9 cellular contexts compared by ENCODE assay signal in genomic region chr17:76753061-76753961, GRCh38. TPM values are rescaled to one million over a fixed set of nuclear protein-coding genes. Genes with fewer than 3 reads are reported as not detected.
DNase-seq lines count a peak whose midpoint lies in the region; ATAC-seq and TF ChIP-seq lines count a peak whose summit lies in the region.
"Had no signal": no experiment of that assay in that cellular context is flagged by ENCODE, and none has a peak within 500 bp of the region (broad histone marks: within the 10 kb centered on the region; RNA-seq: fewer than 3 reads in every experiment).

No MANE protein-coding gene starts in this region.

- no peaks in the 10 kb centered on the region for H3K27me3 ChIP-seq in DND-41 (ENCODE audit: insufficient read depth, low read length, poor library complexity)
- no peaks in the 10 kb centered on the region for H3K27me3 ChIP-seq in Peyer's patch
- H3K27me3 ChIP-seq in aorta (ENCODE audit: control insufficient read depth in 1 of 2, insufficient read depth in 2 of 2, low read length in 1 of 2): no peaks in the 10 kb centered on the region

- H3K27me3 Mint-ChIP-seq in activated naive CD8-positive, alpha-beta T cell treated with anti-CD3 and anti-CD28 coated beads for 36 hours: no peaks in the 10 kb centered on the region
- H3K27me3 Mint-ChIP-seq in natural killer cell (ENCODE audit: low read depth in 2 of 2): no peaks in the 10 kb centered on the region

- peak overlapping the region; percentile 59 for H3K4me2 ChIP-seq in DND-41 (ENCODE audit: insufficient read depth, low read length)

- peaks cover 1% of the 10 kb centered on the region for H3K9me3 Mint-ChIP-seq in activated naive CD8-positive, alpha-beta T cell treated with anti-CD3 and anti-CD28 coated beads for 36 hours
- H3K9me3 Mint-ChIP-seq in natural killer cell: no peaks in the 10 kb centered on the region

- peak overlapping the region; percentile 66 for H2AFZ ChIP-seq in DND-41 (ENCODE audit: low read depth, low read length)

- peak overlapping the region; percentile 34 for H3K9ac ChIP-seq in DND-41 (ENCODE audit: low read depth, low read length)

- TF ChIP-seq POLR2A in Peyer's patch (IDR thresholded peaks at IDR 0.05): no peak

- H3K36me3 Mint-ChIP-seq in activated naive CD8-positive, alpha-beta T cell treated with anti-CD3 and anti-CD28 coated beads for 36 hours: peaks cover 16% of the 10 kb centered on the region
- no peaks in the 10 kb centered on the region for H3K36me3 Mint-ChIP-seq in natural killer cell

- peaks cover 20% of the 10 kb centered on the region for H3K4me1 Mint-ChIP-seq in activated naive CD8-positive, alpha-beta T cell treated with anti-CD3 and anti-CD28 coated beads for 36 hours
- peaks cover 0 to 8% of the 10 kb centered on the region in 2 donors for H3K4me1 Mint-ChIP-seq in natural killer cell

- peaks cover 4% of the 10 kb centered on the region for H3K79me2 ChIP-seq in DND-41 (ENCODE audit: insufficient read depth, low read length)

- H3K4me1 ChIP-seq in DND-41 (ENCODE audit: insufficient read depth, low read length) (peaks cover 32% of the 10 kb centered on the region), Peyer's patch (no peaks in the 10 kb centered on the region), aorta (ENCODE audit: control insufficient read depth in 1 of 2, insufficient read depth in 2 of 2, low read length in 2 of 2) (no peaks in the 10 kb centered on the region)

- no peaks in the 10 kb centered on the region for H4K20me1 ChIP-seq in DND-41 (ENCODE audit: insufficient read depth, low read length)

- peak overlapping the region; percentile 78 for H3K27ac ChIP-seq in DND-41 (ENCODE audit: low read length)
- peak overlapping the region in 3 of 4 donors; percentile 19 to 50 (median 38) for H3K27ac ChIP-seq in Peyer's patch
- H3K27ac ChIP-seq in aorta (ENCODE audit: low read depth in 1 of 2, low read length in 2 of 2): no peak overlapping the region

- peak; percentile 33 for ATAC-seq in DND-41 (ENCODE audit: insufficient read depth, low read depth)
- peak; percentile 36 to 50 (median 50) for ATAC-seq in natural killer cell
- ATAC-seq in GM21390 (IDR thresholded peaks at IDR 0.05; ENCODE audit: unreplicated experiment): no peak
- no peak for ATAC-seq in aorta (ENCODE audit: low FRiP score)

- peak overlapping the region; percentile 99 for H3K27ac Mint-ChIP-seq in activated naive CD8-positive, alpha-beta T cell treated with anti-CD3 and anti-CD28 coated beads for 36 hours
- H3K27ac Mint-ChIP-seq in natural killer cell: peak overlapping the region; percentile 84 to 87

- H3K9me3 ChIP-seq in DND-41 (ENCODE audit: insufficient read depth, low read length, severe bottlenecking) (no peaks in the 10 kb centered on the region), Peyer's patch (no peaks in the 10 kb centered on the region), aorta (ENCODE audit: control insufficient read depth, low read length) (no peaks in the 10 kb centered on the region)

- 83 to 86% methylated on average over 12 of the region's 12 CpGs for WGBS in aorta, 2 donors

- peak overlapping the region; percentile 85 for H3K4me3 Mint-ChIP-seq in activated naive CD8-positive, alpha-beta T cell treated with anti-CD3 and anti-CD28 coated beads for 36 hours
- H3K4me3 Mint-ChIP-seq in natural killer cell: peak overlapping the region; percentile 65

- TF ChIP-seq CTCF in DND-41 (IDR thresholded peaks at IDR 0.05; ENCODE audit: borderline replicate concordance, extremely low read depth, low read length, poor library complexity, severe bottlenecking): no peak
- TF ChIP-seq CTCF in Peyer's patch (IDR thresholded peaks at IDR 0.05): no peak
- TF ChIP-seq CTCF in natural killer cell (IDR thresholded peaks at IDR 0.05): no peak

- H3K36me3 ChIP-seq in DND-41 (ENCODE audit: insufficient read depth, low read length) (peaks cover 31% of the 10 kb centered on the region), Peyer's patch (peaks cover 0 to 28% (median 0%) of the 10 kb centered on the region in 3 donors), aorta (ENCODE audit: control insufficient read depth in 1 of 2, insufficient read depth in 2 of 2, low read length in 1 of 2) (peaks cover 4 to 6% of the 10 kb centered on the region in 2 donors)

- intact Hi-C loops in natural killer cell (cut with micrococcal nuclease) (no loop called here), aorta (cut with DNase I) (no loop called here)

- DNase-seq in DND-41 (peak; percentile 50), Peyer's patch (no peak), natural killer cell (no peak), NCI-H82 treated with DMSO at 0.1 percent for 48 hours (lab: John Stamatoyannopoulos, UW; ENCODE audit: unreplicated experiment) (no peak), NCI-H526 treated with DMSO at 0.1 percent for 48 hours (lab: John Stamatoyannopoulos, UW) (no peak), aorta (no peak)
- no peak for DNase-seq in activated naive CD8-positive, alpha-beta T cell treated with anti-CD3 and anti-CD28 coated beads for 36 hours
- DNase-seq: NCI-H146 had no signal

- peak overlapping the region in 1 of 2 experiments; percentile 41; a peak in 2 of 4 replicates for H3K4me3 ChIP-seq in DND-41 (ENCODE audit: low read depth in 1 of 2, low read length in 2 of 2)
- H3K4me3 ChIP-seq in Peyer's patch: no peak overlapping the region
- H3K4me3 ChIP-seq in aorta (ENCODE audit: low read length in 2 of 2): no peak overlapping the region

RNA-seq across cellular contexts. Expression of gene MFSD11, which starts 15.4 kb away (rescaled TPM):
- total RNA-seq in Peyer's patch (10 to 100 TPM; 35.3 to 64.8 (median 47.0) TPM), natural killer cell (10 to 100 TPM; 32.7 to 44.0 (median 33.9) TPM), aorta (10 to 100 TPM; 24.5 to 38.2 TPM)
- 10 to 100 TPM; 14.4 to 16.0 TPM for total RNA-seq in activated naive CD8-positive, alpha-beta T cell treated with anti-CD3 and anti-CD28 coated beads for 36 hours
- polyA plus RNA-seq in aorta: 10 to 100 TPM in 1 of 2 donors, 1 to 10 TPM in 1; 6.8 to 19.9 TPM

RNA-seq across cellular contexts. Expression of gene SRSF2, which starts 16.2 kb away (rescaled TPM):
- total RNA-seq in Peyer's patch (100 to 1,000 TPM; 185 to 403 (median 242) TPM), natural killer cell (100 to 1,000 TPM; 402 to 548 (median 503) TPM), aorta (100 to 1,000 TPM; 133 to 134 TPM)
- 100 to 1,000 TPM; 549 to 571 TPM for total RNA-seq in activated naive CD8-positive, alpha-beta T cell treated with anti-CD3 and anti-CD28 coated beads for 36 hours
- 100 to 1,000 TPM in 1 of 2 donors, 10 to 100 TPM in 1; 64.4 to 152 TPM for polyA plus RNA-seq in aorta

RNA-seq across cellular contexts. Expression of gene METTL23, which starts 26.7 kb away (rescaled TPM):
- total RNA-seq in Peyer's patch: 10 to 100 TPM; 20.7 to 31.4 (median 27.0) TPM
- total RNA-seq in activated naive CD8-positive, alpha-beta T cell treated with anti-CD3 and anti-CD28 coated beads for 36 hours: 10 to 100 TPM; 30.0 to 30.6 TPM
- 10 to 100 TPM; 31.9 to 57.7 (median 34.2) TPM for total RNA-seq in natural killer cell
- 10 to 100 TPM; 26.8 to 27.9 TPM for total RNA-seq in aorta
- polyA plus RNA-seq in aorta: 10 to 100 TPM; 28.5 to 37.5 TPM

RNA-seq across cellular contexts. Expression of gene JMJD6, which starts 26.9 kb away (rescaled TPM):
- 10 to 100 TPM; 21.5 to 42.6 (median 38.8) TPM for total RNA-seq in Peyer's patch
- total RNA-seq in activated naive CD8-positive, alpha-beta T cell treated with anti-CD3 and anti-CD28 coated beads for 36 hours: 10 to 100 TPM; 54.6 to 55.8 TPM
- 100 to 1,000 TPM; 169 to 257 (median 195) TPM for total RNA-seq in natural killer cell
- 10 to 100 TPM; 36.5 to 55.4 TPM for total RNA-seq in aorta
- 10 to 100 TPM; 29.3 to 82.5 TPM for polyA plus RNA-seq in aorta

RNA-seq across cellular contexts. Expression of gene MXRA7, which starts 42.5 kb away (rescaled TPM):
- total RNA-seq in Peyer's patch (10 to 100 TPM in 3 of 4 donors, 1 to 10 TPM in 1; 9.1 to 27.3 (median 23.4) TPM), natural killer cell (10 to 100 TPM; 31.6 to 47.6 (median 46.5) TPM), aorta (100 to 1,000 TPM; 256 to 262 TPM)
- 10 to 100 TPM; 13.7 to 14.8 TPM for total RNA-seq in activated naive CD8-positive, alpha-beta T cell treated with anti-CD3 and anti-CD28 coated beads for 36 hours
- 100 to 1,000 TPM; 357 to 465 TPM for polyA plus RNA-seq in aorta

Comparison
In these comparisons a context has a peak if more than half of its experiments do, and no peak if none do; other contexts are left out.
1. ATAC-seq: peak in DND-41 (single experiment) and natural killer cell (3 of 3); none in GM21390 (single experiment) and aorta (single experiment).
2. H3K27ac ChIP-seq: peak in DND-41 (single experiment) and Peyer's patch (3 of 4); none in aorta (0 of 2).